1 cellular context compared by ENCODE assay signal in the genomic region with DNA sequence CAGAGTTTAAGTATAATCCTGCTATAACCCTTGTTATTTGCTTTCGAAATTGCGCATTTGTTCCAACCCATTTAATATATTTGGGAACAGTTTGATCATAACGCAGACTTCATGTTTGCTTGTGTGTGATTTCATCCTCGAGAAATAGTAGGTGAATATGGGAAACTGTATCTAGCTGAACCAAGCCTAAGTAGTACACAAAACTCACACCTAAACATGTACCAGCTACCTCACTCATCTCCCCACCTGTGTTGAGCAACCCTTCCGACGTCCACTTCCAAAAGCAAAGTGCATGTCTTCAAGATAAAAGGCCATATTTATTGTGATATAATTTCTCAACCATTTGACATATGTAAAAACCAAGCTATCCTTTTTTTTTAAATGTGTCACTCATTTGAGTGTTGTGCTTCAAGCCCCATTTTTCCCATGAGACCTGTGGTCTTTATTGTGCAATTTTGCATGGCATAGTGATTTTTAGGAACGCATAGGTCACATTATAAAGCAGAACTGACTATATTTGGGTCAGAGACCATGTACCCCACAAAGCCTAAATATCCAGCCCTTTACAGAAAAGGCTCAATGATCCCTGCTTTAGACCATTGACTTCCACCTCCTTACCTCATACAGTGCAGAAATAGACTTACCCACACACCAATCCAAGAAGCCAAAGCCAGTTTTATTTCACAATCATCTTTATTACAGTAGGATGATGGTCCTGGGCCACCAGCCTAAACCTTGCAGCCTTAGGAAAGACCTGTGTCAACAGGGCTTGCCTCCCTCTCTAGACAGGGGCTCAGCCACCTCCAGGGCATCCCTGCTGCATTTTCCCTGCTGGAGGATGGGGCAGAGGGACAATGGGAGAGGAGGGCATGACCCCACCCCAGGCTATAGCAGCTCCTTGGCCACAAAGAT.
TF ChIP-seq lines count a peak whose summit lies in the region.

No MANE protein-coding gene starts in this region.

TF ChIP-seq in K562, 482 proteins besides CTCF, POLR2A, EP300 and RAD21 (continues in another document):
- TF ChIP-seq ZNF592 (IDR thresholded peaks at IDR 0.05) (0 out of 2 replicates have a peak, but pooled peaks have one; percentile 14), ZNF121 (CRISPR knock-in tag; conservative IDR thresholded peaks at IDR 0.05) (no peak), NCOR1 (IDR thresholded peaks at IDR 0.05) (0 out of 2 replicates have a peak, but pooled peaks have one; percentile 23), SUPT5H (IDR thresholded peaks at IDR 0.05) (peak; percentile 82), CREBBP (IDR thresholded peaks at IDR 0.05; ENCODE audit: low read depth, low read length) (no peak), TEAD1 (CRISPR knock-in tag; IDR thresholded peaks at IDR 0.05) (no peak), NCOA2 (IDR thresholded peaks at IDR 0.05; ENCODE audit: partially characterized antibody in 2 of 2) (no peak), ZNF512 (tag; IDR thresholded peaks at IDR 0.05) (no peak), POU5F1 (IDR thresholded peaks at IDR 0.05; ENCODE audit: borderline replicate concordance, low read depth, low read length, partially characterized antibody) (no peak), FOXJ3 (CRISPR knock-in tag; IDR thresholded peaks at IDR 0.05) (no peak), LCOR (CRISPR knock-in tag; IDR thresholded peaks at IDR 0.05) (peak; percentile 49; the same call in 1 of the 2 replicates), NFXL1 (CRISPR knock-in tag; IDR thresholded peaks at IDR 0.05) (peak; percentile 46; the same call in 1 of the 2 replicates), CEBPG (CRISPR knock-in tag; IDR thresholded peaks at IDR 0.05) (peak; percentile 55; the same call in 1 of the 2 replicates), CEBPG (tag; conservative IDR thresholded peaks at IDR 0.05 in 1 of 2, IDR thresholded peaks at IDR 0.05 in 1 of 2) (peak; percentile 41 to 73; a peak in 3 of 4 replicates), E4F1 (CRISPR knock-in tag; IDR thresholded peaks at IDR 0.05; ENCODE audit: borderline replicate concordance) (peak; percentile 32; the same call in 1 of the 2 replicates), CBX2 (IDR thresholded peaks at IDR 0.05; ENCODE audit: insufficient read depth, low read length, poor library complexity, severe bottlenecking) (no peak), FOXA1 (IDR thresholded peaks at IDR 0.05; ENCODE audit: borderline replicate concordance) (no peak), ZNF12 (CRISPR knock-in tag; IDR thresholded peaks at IDR 0.05) (no peak), ILK (tag; IDR thresholded peaks at IDR 0.05; ENCODE audit: borderline replicate concordance, low read depth) (no peak), OTX1 (CRISPR knock-in tag; IDR thresholded peaks at IDR 0.05) (peak; percentile 53; the same call in 1 of the 2 replicates), LEF1 (IDR thresholded peaks at IDR 0.05) (no peak), POLR2AphosphoS5 (IDR thresholded peaks at IDR 0.05; ENCODE audit: control insufficient read depth, insufficient read depth, low read depth, low read length) (peak; percentile 20; the same call in 1 of the 2 replicates), DIDO1 (tag; IDR thresholded peaks at IDR 0.05; ENCODE audit: low read depth) (no peak), ELF4 (CRISPR knock-in tag; IDR thresholded peaks at IDR 0.05) (peak; percentile 62; the same call in 1 of the 2 replicates), ZBTB17 (CRISPR knock-in tag; IDR thresholded peaks at IDR 0.05) (peak; percentile 44; the same call in 1 of the 2 replicates), ZNF766 (CRISPR knock-in tag; conservative IDR thresholded peaks at IDR 0.05) (no peak), MIER1 (IDR thresholded peaks at IDR 0.05; ENCODE audit: low read depth) (no peak), BRCA1 (IDR thresholded peaks at IDR 0.05) (no peak), BRCA1 (CRISPR knock-in tag; IDR thresholded peaks at IDR 0.05) (no peak), ZBTB12 (CRISPR knock-in tag; IDR thresholded peaks at IDR 0.05) (no peak), THRB (CRISPR knock-in tag; conservative IDR thresholded peaks at IDR 0.05) (0 out of 2 replicates have a peak, but pooled peaks have one; percentile 30), KLF10 (CRISPR knock-in tag; IDR thresholded peaks at IDR 0.05) (no peak), ZNF778 (CRISPR knock-in tag; IDR thresholded peaks at IDR 0.05) (no peak), HLTF (IDR thresholded peaks at IDR 0.05) (no peak), ZNF586 (CRISPR knock-in tag; conservative IDR thresholded peaks at IDR 0.05) (no peak; the same call in 1 of the 2 replicates), ERF (CRISPR knock-in tag; IDR thresholded peaks at IDR 0.05) (peak; percentile 83), NR2F6 (CRISPR knock-in tag; IDR thresholded peaks at IDR 0.05) (no peak), ZNF174 (CRISPR knock-in tag; IDR thresholded peaks at IDR 0.05) (no peak), ETS2 (tag; IDR thresholded peaks at IDR 0.05; ENCODE audit: borderline replicate concordance, poor library complexity, severe bottlenecking) (no peak), ZNF551 (CRISPR knock-in tag; IDR thresholded peaks at IDR 0.05) (0 out of 2 replicates have a peak, but pooled peaks have one; percentile 27), KAT7 (CRISPR knock-in tag; IDR thresholded peaks at IDR 0.05; ENCODE audit: borderline replicate concordance) (0 out of 2 replicates have a peak, but pooled peaks have one; percentile 41), MEF2A (IDR thresholded peaks at IDR 0.05; ENCODE audit: control insufficient read depth, low read depth, low read length) (no peak), SP2 (IDR thresholded peaks at IDR 0.05; ENCODE audit: extremely low read depth, low read depth, low read length, poor library complexity, severe bottlenecking) (no peak), RBM25 (IDR thresholded peaks at IDR 0.05; ENCODE audit: low read depth, low read length, severe bottlenecking) (no peak), POLR2AphosphoS2 (IDR thresholded peaks at IDR 0.05; ENCODE audit: low read length) (peak; percentile 41; the same call in 1 of the 2 replicates), SP1 (CRISPR knock-in tag; IDR thresholded peaks at IDR 0.05) (no peak), BRF1 (IDR thresholded peaks at IDR 0.05; ENCODE audit: borderline replicate concordance, extremely low read depth, insufficient read length) (no peak), RHOXF2B (CRISPR knock-in tag; conservative IDR thresholded peaks at IDR 0.05) (0 out of 2 replicates have a peak, but pooled peaks have one; percentile 65), ZNF282 (CRISPR knock-in tag; IDR thresholded peaks at IDR 0.05) (no peak), NFIC (IDR thresholded peaks at IDR 0.05) (0 out of 2 replicates have a peak, but pooled peaks have one; percentile 3), ELF1 (tag; IDR thresholded peaks at IDR 0.05) (no peak), ZNF324 (CRISPR knock-in tag; IDR thresholded peaks at IDR 0.05) (0 out of 2 replicates have a peak, but pooled peaks have one; percentile 41), MYC (IDR thresholded peaks at IDR 0.05; ENCODE audit: low read depth, low read length) (no peak), MYC (CRISPR knock-in tag; IDR thresholded peaks at IDR 0.05; ENCODE audit: borderline replicate concordance, low read depth) (no peak)
- TF ChIP-seq, protein P1, sequence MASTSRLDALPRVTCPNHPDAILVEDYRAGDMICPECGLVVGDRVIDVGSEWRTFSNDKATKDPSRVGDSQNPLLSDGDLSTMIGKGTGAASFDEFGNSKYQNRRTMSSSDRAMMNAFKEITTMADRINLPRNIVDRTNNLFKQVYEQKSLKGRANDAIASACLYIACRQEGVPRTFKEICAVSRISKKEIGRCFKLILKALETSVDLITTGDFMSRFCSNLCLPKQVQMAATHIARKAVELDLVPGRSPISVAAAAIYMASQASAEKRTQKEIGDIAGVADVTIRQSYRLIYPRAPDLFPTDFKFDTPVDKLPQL (IDR thresholded peaks at IDR 0.05; ENCODE audit: extremely low read depth, insufficient read length) = no peak
- TF ChIP-seq, protein P2, sequence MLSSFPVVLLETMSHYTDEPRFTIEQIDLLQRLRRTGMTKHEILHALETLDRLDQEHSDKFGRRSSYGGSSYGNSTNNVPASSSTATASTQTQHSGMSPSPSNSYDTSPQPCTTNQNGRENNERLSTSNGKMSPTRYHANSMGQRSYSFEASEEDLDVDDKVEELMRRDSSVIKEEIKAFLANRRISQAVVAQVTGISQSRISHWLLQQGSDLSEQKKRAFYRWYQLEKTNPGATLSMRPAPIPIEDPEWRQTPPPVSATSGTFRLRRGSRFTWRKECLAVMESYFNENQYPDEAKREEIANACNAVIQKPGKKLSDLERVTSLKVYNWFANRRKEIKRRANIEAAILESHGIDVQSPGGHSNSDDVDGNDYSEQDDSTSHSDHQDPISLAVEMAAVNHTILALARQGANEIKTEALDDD (IDR thresholded peaks at IDR 0.05) = no peak
- TF ChIP-seq, protein P3, sequence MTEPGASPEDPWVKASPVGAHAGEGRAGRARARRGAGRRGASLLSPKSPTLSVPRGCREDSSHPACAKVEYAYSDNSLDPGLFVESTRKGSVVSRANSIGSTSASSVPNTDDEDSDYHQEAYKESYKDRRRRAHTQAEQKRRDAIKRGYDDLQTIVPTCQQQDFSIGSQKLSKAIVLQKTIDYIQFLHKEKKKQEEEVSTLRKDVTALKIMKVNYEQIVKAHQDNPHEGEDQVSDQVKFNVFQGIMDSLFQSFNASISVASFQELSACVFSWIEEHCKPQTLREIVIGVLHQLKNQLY (CRISPR knock-in tag; conservative IDR thresholded peaks at IDR 0.05) = 0 out of 4 replicates have a peak, but pooled peaks of 1 of the 2 experiments have one; percentile 57
